4 cellular contexts compared by ENCODE assay signal in the genomic region with DNA sequence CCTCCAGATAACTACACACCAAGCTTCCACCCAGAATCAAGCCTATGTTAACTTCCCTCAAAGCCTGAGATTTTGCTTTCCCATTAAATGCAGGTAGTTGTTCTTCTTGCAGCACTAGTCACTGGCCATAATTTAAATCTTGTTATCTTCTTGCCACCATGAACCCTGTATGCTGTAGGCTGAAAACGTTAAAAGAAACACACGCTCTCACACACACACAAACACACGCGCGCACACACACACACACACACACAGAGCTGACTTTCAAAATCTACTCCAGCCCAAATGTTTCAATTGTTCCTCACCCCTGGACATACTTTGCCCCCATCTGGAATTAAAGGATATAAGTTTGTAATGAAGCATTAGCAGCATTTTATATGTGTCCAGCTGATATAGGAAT. TPM values are rescaled to one million over a fixed set of nuclear protein-coding genes. Genes with fewer than 3 reads are reported as not detected.
"Had no signal": no experiment of that assay in that cellular context is flagged by ENCODE, and none has a peak within 500 bp of the region (broad histone marks: within the 10 kb centered on the region; RNA-seq: fewer than 3 reads in every experiment).

No MANE protein-coding gene starts in this region.

RNA-seq across cellular contexts. Expression of gene HBG2, which starts 1.1 kb away (rescaled TPM):
- total RNA-seq: LHCN-M2, M059J, MCF 10A, NCI-H460 had no signal

RNA-seq across cellular contexts. Expression of gene HBG1, which starts 3.8 kb away (rescaled TPM):
- total RNA-seq: LHCN-M2, M059J, MCF 10A, NCI-H460 had no signal

RNA-seq across cellular contexts. Expression of gene HBE1, which starts 16.3 kb away (rescaled TPM):
- total RNA-seq: LHCN-M2, MCF 10A had no signal

RNA-seq across cellular contexts. Expression of gene HBD, which starts 19.2 kb away (rescaled TPM):
- total RNA-seq: LHCN-M2, MCF 10A, NCI-H460 had no signal

RNA-seq across cellular contexts. Expression of gene HBB, which starts 26.6 kb away (rescaled TPM):
- total RNA-seq: LHCN-M2, M059J, MCF 10A, NCI-H460 had no signal
